ENCODE assay signal across 11 cellular contexts in genomic region chr6:106862858-106863257, GRCh38.
"Had no signal": no experiment of that assay in that cellular context is flagged by ENCODE, and none has a peak within 500 bp of the region (broad histone marks: within the 10 kb centered on the region; RNA-seq: fewer than 3 reads in every experiment).

No MANE protein-coding gene starts in this region.

- DNase-seq: GM23248, GOT3, H7, H9, HCEC 1CT, HFFc6 had no signal

- H3K27ac ChIP-seq: GM23248 had no signal

- H3K4me1 ChIP-seq: HAP-1 had no signal

- H2AFZ ChIP-seq: GM23248, GM23338 had no signal

- H3K9ac ChIP-seq: GM23248 had no signal

- FAIRE-seq: H1, H54 had no signal

- H3K4me3 ChIP-seq: GM23248, GM23338, HAP-1 had no signal

- ATAC-seq: GM23338, HCT116 had no signal

- H3K4me2 ChIP-seq: GM23338 had no signal

- H3K36me3 ChIP-seq: HAP-1 had no signal
